21 cellular contexts compared by ENCODE assay signal in genomic region chr4:68589790-68590189, GRCh38. TPM values are rescaled to one million over a fixed set of nuclear protein-coding genes. Genes with fewer than 3 reads are reported as not detected.
DNase-seq lines count a peak whose midpoint lies in the region; ATAC-seq and TF ChIP-seq lines count a peak whose summit lies in the region.
"Had no signal": no experiment of that assay in that cellular context is flagged by ENCODE, and none has a peak within 500 bp of the region (broad histone marks: within the 10 kb centered on the region; RNA-seq: fewer than 3 reads in every experiment).

No MANE protein-coding gene starts in this region.

- H3K4me3 Mint-ChIP-seq in activated T-cell treated with anti-CD3 and anti-CD28 coated beads, Interleukin-2, amount 50 U/mL, for 24 hours = no peak overlapping the region
- H3K4me3 Mint-ChIP-seq: CD4-positive, alpha-beta T cell; H9 had no signal

- H3K36me3 ChIP-seq in colonic mucosa = no peaks in the 10 kb centered on the region
- H3K36me3 ChIP-seq: BLaER1 treated with 17β-estradiol and CSF1 and Interleukin-3, amounts not matched to agents 10 nM and 100 nM had no signal

- CTCF ChIA-PET in RWPE1 (lab: Yijun Ruan, JAX) = interaction anchor here (0.7 kb wide), 1 partner anchor 130 kb away, joined by 3 read pairs; no protein-coding TSS in a partner anchor

- H3K9me3 ChIP-seq in colonic mucosa = no peaks in the 10 kb centered on the region
- H3K9me3 ChIP-seq: A549; BLaER1 treated with 17β-estradiol and CSF1 and Interleukin-3, amounts not matched to agents 10 nM and 100 nM had no signal

- no peaks in the 10 kb centered on the region for H3K27me3 Mint-ChIP-seq in activated T-cell treated with anti-CD3 and anti-CD28 coated beads, Interleukin-2, amount 50 U/mL, for 24 hours
- H3K27me3 Mint-ChIP-seq: CD4-positive, alpha-beta T cell had no signal

- POLR2A ChIA-PET in RWPE1 (lab: Yijun Ruan, JAX; ENCODE audit: low non-redundant PET) = no interaction called here

- peaks cover 4% of the 10 kb centered on the region for H3K4me1 ChIP-seq in foreskin keratinocyte
- H3K4me1 ChIP-seq in colonic mucosa = no peaks in the 10 kb centered on the region
- H3K4me1 ChIP-seq: A549; BLaER1 treated with 17β-estradiol and CSF1 and Interleukin-3, amounts not matched to agents 10 nM and 100 nM had no signal

- no peaks in the 10 kb centered on the region for H3K9me3 Mint-ChIP-seq in activated T-cell treated with anti-CD3 and anti-CD28 coated beads, Interleukin-2, amount 50 U/mL, for 24 hours
- H3K9me3 Mint-ChIP-seq: CD4-positive, alpha-beta T cell had no signal

- H3K9ac ChIP-seq in colonic mucosa (ENCODE audit: low read depth in 2 of 2, low read length in 2 of 2) = no peak overlapping the region
- H3K9ac ChIP-seq: BLaER1 treated with 17β-estradiol and CSF1 and Interleukin-3, amounts not matched to agents 10 nM and 100 nM; GM23248 had no signal

- H3K27ac ChIP-seq in RWPE1 (no peak overlapping the region), foreskin keratinocyte (no peak overlapping the region), colonic mucosa (no peak overlapping the region)
- H3K27ac ChIP-seq: A549; BLaER1 treated with 17β-estradiol and CSF1 and Interleukin-3, amounts not matched to agents 10 nM and 100 nM; GM23248 had no signal

- no peaks in the 10 kb centered on the region for H3K4me1 Mint-ChIP-seq in activated T-cell treated with anti-CD3 and anti-CD28 coated beads, Interleukin-2, amount 50 U/mL, for 24 hours (ENCODE audit: low read depth)

- intact Hi-C loops in colonic mucosa (cut with DNase I) = no loop called here

- H3K27me3 ChIP-seq in foreskin keratinocyte (no peaks in the 10 kb centered on the region), colonic mucosa (no peaks in the 10 kb centered on the region)
- H3K27me3 ChIP-seq: BLaER1 treated with 17β-estradiol and CSF1 and Interleukin-3, amounts not matched to agents 10 nM and 100 nM had no signal

- H3K27ac Mint-ChIP-seq in activated T-cell treated with anti-CD3 and anti-CD28 coated beads, Interleukin-2, amount 50 U/mL, for 24 hours = no peak overlapping the region
- H3K27ac Mint-ChIP-seq: CD4-positive, alpha-beta T cell; H9 had no signal

- no peak overlapping the region for H3K4me3 ChIP-seq in colonic mucosa
- H3K4me3 ChIP-seq: A549; BLaER1 treated with 17β-estradiol and CSF1 and Interleukin-3, amounts not matched to agents 10 nM and 100 nM; GM23248 had no signal

- ATAC-seq in foreskin keratinocyte = peak; percentile 74
- ATAC-seq: A549 had no signal

- DNase-seq in HPDE6-E6E7 (ENCODE audit: extremely low spot score) = peak; percentile 38
- peak; percentile 25 for DNase-seq in RWPE1 (ENCODE audit: low spot score)
- DNase-seq in foreskin keratinocyte = no peak
- peak; percentile 49 for DNase-seq in renal cortical epithelial cell (ENCODE audit: low read depth)
- DNase-seq in activated T-cell treated with anti-CD3 and anti-CD28 coated beads, Interleukin-2, amount 50 U/mL, for 24 hours = no peak
- DNase-seq in activated T-cell treated with anti-CD3 and anti-CD28 coated beads, Interleukin-2, amount 50 U/mL, for 48 hours = no peak
- DNase-seq in colonic mucosa = no peak
- DNase-seq: AML-193; CD4-positive, alpha-beta T cell; GM23248; H9; KG1; MM.1S; NCI-H2029; NCI-H2227 treated with DMSO at 0.1 percent for 48 hours; NCI-H526 treated with DMSO at 0.1 percent for 48 hours; RPMI8226; SHP77 treated with DMSO at 0.1 percent for 48 hours had no signal

- H3K36me3 Mint-ChIP-seq in activated T-cell treated with anti-CD3 and anti-CD28 coated beads, Interleukin-2, amount 50 U/mL, for 24 hours (ENCODE audit: low read depth) = no peaks in the 10 kb centered on the region

- no peak for TF ChIP-seq CTCF in RWPE1 (conservative IDR thresholded peaks at IDR 0.05; ENCODE audit: low read depth)
- TF ChIP-seq CTCF in foreskin keratinocyte (conservative IDR thresholded peaks at IDR 0.05) = no peak
- no peak for TF ChIP-seq CTCF in colonic mucosa (IDR thresholded peaks at IDR 0.05)

RNA-seq across cellular contexts. Expression of gene UGT2B17, which starts 13.7 kb away (rescaled TPM):
- total RNA-seq in foreskin keratinocyte (not detected in 2 replicates), renal cortical epithelial cell (0.70 TPM in 1 of 2 replicates, not detected in the other), colonic mucosa (100 to 1,000 TPM; 561 to 639 TPM)
- polyA plus RNA-seq in foreskin keratinocyte = not detected in 2 replicates
- total RNA-seq: CD4-positive, alpha-beta T cell; GM23248; H9; NCI-H460 had no signal
- polyA plus RNA-seq: GM23248 had no signal

Comparison
In these comparisons a context has a peak if more than half of its experiments do, and no peak if none do; other contexts are left out.
1. DNase-seq: peak in HPDE6-E6E7 (single experiment), RWPE1 (single experiment) and renal cortical epithelial cell (single experiment); none in foreskin keratinocyte (0 of 2), activated T-cell treated with anti-CD3 and anti-CD28 coated beads, Interleukin-2, amount 50 U/mL, for 24 hours (single experiment), activated T-cell treated with anti-CD3 and anti-CD28 coated beads, Interleukin-2, amount 50 U/mL, for 48 hours (0 of 2) and colonic mucosa (single experiment).
2. RNA of gene UGT2B17, which starts 13.7 kb away (total RNA-seq): 561 to 639 TPM in colonic mucosa; 0.70 TPM in renal cortical epithelial cell and not detected in foreskin keratinocyte; every median in the first group is over 100 times any median in the second.